In the genomic region with DNA sequence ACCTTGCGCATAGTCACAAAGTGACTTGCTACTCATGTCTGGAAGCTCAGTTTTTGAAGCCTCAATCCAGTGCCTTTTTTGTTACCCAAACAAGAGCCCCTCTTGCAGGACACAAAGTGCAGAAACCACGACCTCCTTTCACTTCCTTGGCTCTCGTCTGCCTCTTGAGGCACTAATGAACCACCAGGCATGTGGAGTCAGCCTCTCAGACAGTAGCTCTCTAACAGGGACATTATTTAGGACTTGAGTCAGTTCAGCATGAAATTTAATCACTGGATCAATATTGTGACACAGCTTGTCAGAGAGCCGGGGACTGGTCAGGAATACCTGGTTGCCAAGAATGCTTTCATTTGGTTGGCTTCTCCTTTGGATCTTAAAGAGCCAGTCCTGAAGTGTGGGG, we compare ENCODE assay signal across 1 cellular context.
TF ChIP-seq lines count a peak whose summit lies in the region.

No MANE protein-coding gene starts in this region.

TF ChIP-seq in HCT116, 20 proteins besides CTCF, POLR2A, EP300 and RAD21 (continued from another document):
- TF ChIP-seq ELF1 (IDR thresholded peaks at IDR 0.05; ENCODE audit: borderline replicate concordance, low read depth) (no peak), CBX3 (IDR thresholded peaks at IDR 0.05; ENCODE audit: low read depth) (no peak), SIN3A (IDR thresholded peaks at IDR 0.05; ENCODE audit: low read depth) (no peak), POLR2AphosphoS5 (IDR thresholded peaks at IDR 0.05; ENCODE audit: low read depth, low read length) (no peak), TCF7L2 (IDR thresholded peaks at IDR 0.05; ENCODE audit: borderline replicate concordance, extremely low read depth, insufficient read depth, insufficient read length) (no peak), REST (IDR thresholded peaks at IDR 0.05; ENCODE audit: low read depth) (no peak), ZFX (IDR thresholded peaks at IDR 0.05) (no peak), EZH2 (IDR thresholded peaks at IDR 0.05) (no peak), EZH2phosphoT487 (IDR thresholded peaks at IDR 0.05; ENCODE audit: borderline replicate concordance) (no peak), SRF (IDR thresholded peaks at IDR 0.05; ENCODE audit: low read depth) (no peak), FOSL1 (IDR thresholded peaks at IDR 0.05; ENCODE audit: low read depth) (no peak), EGR1 (IDR thresholded peaks at IDR 0.05; ENCODE audit: low read depth) (no peak)
- TF ChIP-seq, protein P1, sequence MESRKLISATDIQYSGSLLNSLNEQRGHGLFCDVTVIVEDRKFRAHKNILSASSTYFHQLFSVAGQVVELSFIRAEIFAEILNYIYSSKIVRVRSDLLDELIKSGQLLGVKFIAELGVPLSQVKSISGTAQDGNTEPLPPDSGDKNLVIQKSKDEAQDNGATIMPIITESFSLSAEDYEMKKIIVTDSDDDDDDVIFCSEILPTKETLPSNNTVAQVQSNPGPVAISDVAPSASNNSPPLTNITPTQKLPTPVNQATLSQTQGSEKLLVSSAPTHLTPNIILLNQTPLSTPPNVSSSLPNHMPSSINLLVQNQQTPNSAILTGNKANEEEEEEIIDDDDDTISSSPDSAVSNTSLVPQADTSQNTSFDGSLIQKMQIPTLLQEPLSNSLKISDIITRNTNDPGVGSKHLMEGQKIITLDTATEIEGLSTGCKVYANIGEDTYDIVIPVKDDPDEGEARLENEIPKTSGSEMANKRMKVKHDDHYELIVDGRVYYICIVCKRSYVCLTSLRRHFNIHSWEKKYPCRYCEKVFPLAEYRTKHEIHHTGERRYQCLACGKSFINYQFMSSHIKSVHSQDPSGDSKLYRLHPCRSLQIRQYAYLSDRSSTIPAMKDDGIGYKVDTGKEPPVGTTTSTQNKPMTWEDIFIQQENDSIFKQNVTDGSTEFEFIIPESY (IDR thresholded peaks at IDR 0.05; ENCODE audit: extremely low read depth, insufficient replicate concordance, low read length), result no peak
- TF ChIP-seq, protein P2, sequence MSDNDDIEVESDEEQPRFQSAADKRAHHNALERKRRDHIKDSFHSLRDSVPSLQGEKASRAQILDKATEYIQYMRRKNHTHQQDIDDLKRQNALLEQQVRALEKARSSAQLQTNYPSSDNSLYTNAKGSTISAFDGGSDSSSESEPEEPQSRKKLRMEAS (IDR thresholded peaks at IDR 0.05), result no peak
TF ChIP-seq in HCT116: peak in this region for 0.
